Comparison of ENCODE assay signal across 32 cellular contexts in genomic region chr5:39384271-39384670, GRCh38. TPM values are rescaled to one million over a fixed set of nuclear protein-coding genes. Genes with fewer than 3 reads are reported as not detected.
"Had no signal": no experiment of that assay in that cellular context is flagged by ENCODE, and none has a peak within 500 bp of the region (broad histone marks: within the 10 kb centered on the region; RNA-seq: fewer than 3 reads in every experiment).

No MANE protein-coding gene starts in this region.

- H3K27ac Mint-ChIP-seq: endodermal cell, memory B cell, mesothelial cell of epicardium, naive B cell had no signal

- H3K9me3 ChIP-seq: esophagus squamous epithelium, gastrocnemius medialis, heart right ventricle, left lung, lower lobe of right lung, mucosa of descending colon had no signal

- H3K4me1 ChIP-seq: esophagus squamous epithelium, gastrocnemius medialis, left lung, lower lobe of right lung had no signal

- H3K4me1 Mint-ChIP-seq: memory B cell, mesothelial cell of epicardium, naive B cell had no signal

- DNase-seq: dermis blood vessel endothelial cell; dorsolateral prefrontal cortex; effector CD4-positive, alpha-beta T cell; effector memory CD4-positive, alpha-beta T cell; endodermal cell; erythroblast; esophagus squamous epithelium; foreskin fibroblast; foreskin melanocyte; gastrocnemius medialis; glutamatergic neuron; head of caudate nucleus; heart right ventricle; hippocampal formation; islet precursor cell; left cardiac atrium; left lung; left ventricle myocardium superior; lower lobe of right lung; mucosa of descending colon; naive B cell had no signal

- H3K4me3 Mint-ChIP-seq: endodermal cell, memory B cell, mesothelial cell of epicardium, naive B cell had no signal

- FAIRE-seq: colon, endometrium had no signal

- H3K9me3 Mint-ChIP-seq: endodermal cell, memory B cell, mesothelial cell of epicardium, naive B cell had no signal

- H3K27me3 ChIP-seq: dorsolateral prefrontal cortex, esophagus squamous epithelium, gastrocnemius medialis, heart right ventricle, left lung had no signal

- H3K36me3 Mint-ChIP-seq: memory B cell, naive B cell had no signal

- ATAC-seq: esophagus mucosa, gastrocnemius medialis, heart right ventricle, left cardiac atrium, left lung, left ventricle myocardium superior, lower lobe of right lung, mucosa of descending colon had no signal

- H3K4me3 ChIP-seq: coronary artery, dorsolateral prefrontal cortex, esophagus squamous epithelium, gastrocnemius medialis, heart right ventricle, left lung, lower lobe of right lung, mucosa of descending colon had no signal

- H3K27ac ChIP-seq: coronary artery, dorsolateral prefrontal cortex, epithelial cell of prostate, esophagus squamous epithelium, gastrocnemius medialis, heart right ventricle, left lung, lower lobe of right lung had no signal

RNA-seq across cellular contexts. Expression of gene C9, which starts 20.0 kb away (rescaled TPM):
- total RNA-seq: dorsolateral prefrontal cortex, endodermal cell, esophagus mucosa, esophagus squamous epithelium, kidney epithelial cell, left cardiac atrium, left ventricle myocardium superior, lower leg skin, mesenteric fat pad, mesothelial cell of epicardium, myocyte had no signal
- polyA plus RNA-seq: heart right ventricle had no signal
